Comparison of ENCODE assay signal across 14 cellular contexts in the genomic region with DNA sequence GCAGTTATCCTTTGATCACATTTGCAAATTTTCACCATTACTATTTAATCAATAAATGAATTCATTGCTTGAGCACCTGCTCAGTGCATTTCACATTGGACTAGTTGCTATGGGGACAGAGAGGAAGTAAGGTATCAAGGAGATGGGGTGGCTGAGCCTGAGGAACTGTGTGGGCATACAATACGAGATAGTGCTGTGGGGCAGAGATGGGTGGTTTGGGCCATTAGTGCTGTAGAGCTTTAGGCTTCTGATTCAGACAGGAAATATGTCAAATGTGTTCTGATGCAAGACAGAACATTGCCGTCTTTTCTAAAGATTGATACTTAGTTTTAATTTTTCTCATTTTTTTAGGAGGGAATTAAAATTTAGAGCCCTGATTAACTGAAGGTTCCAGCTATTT. TPM values are rescaled to one million over a fixed set of nuclear protein-coding genes. Genes with fewer than 3 reads are reported as not detected.
DNase-seq lines count a peak whose midpoint lies in the region; ATAC-seq and TF ChIP-seq lines count a peak whose summit lies in the region.
"Had no signal": no experiment of that assay in that cellular context is flagged by ENCODE, and none has a peak within 500 bp of the region (broad histone marks: within the 10 kb centered on the region; RNA-seq: fewer than 3 reads in every experiment).

No MANE protein-coding gene starts in this region.

- H3K4me1 ChIP-seq in RWPE2 (ENCODE audit: insufficient read depth, poor library complexity, severe bottlenecking): peaks cover 33% of the 10 kb centered on the region
- H3K4me1 ChIP-seq: Caco-2 had no signal

- no peaks in the 10 kb centered on the region for H3K9me3 Mint-ChIP-seq in activated T-helper 2 cell treated with anti-CD3 and anti-CD28 coated beads, Interferon-gamma antibody, Interleukin-2, Interleukin-4, amounts not matched to agents 10 μg/mL and 5 μg/mL and 100 μg/mL, durations not matched to agents 14 hours and 24 hours and 36 hours

- H3K27me3 ChIP-seq in RWPE2 (ENCODE audit: insufficient read depth, poor library complexity, severe bottlenecking) (no peaks in the 10 kb centered on the region), dorsolateral prefrontal cortex (no peaks in the 10 kb centered on the region)

- H3K36me3 Mint-ChIP-seq in activated T-helper 2 cell treated with anti-CD3 and anti-CD28 coated beads, Interferon-gamma antibody, Interleukin-2, Interleukin-4, amounts not matched to agents 10 μg/mL and 5 μg/mL and 100 μg/mL, durations not matched to agents 14 hours and 24 hours and 36 hours (ENCODE audit: low read depth): no peaks in the 10 kb centered on the region
- H3K36me3 Mint-ChIP-seq: CD8-positive, alpha-beta memory T cell had no signal

- in situ Hi-C loops in KBM-7 (cut with MboI; ENCODE audit: low pct_unique_long_range_greater_than_20kb, low sequenced_read_pairs): no loop called here

- peaks cover 7% of the 10 kb centered on the region; the same call in 1 of the 2 replicates for H3K36me3 ChIP-seq in RWPE2 (ENCODE audit: low read depth)
- H3K36me3 ChIP-seq: HAP-1 had no signal

- H3K27me3 Mint-ChIP-seq in activated T-helper 2 cell treated with anti-CD3 and anti-CD28 coated beads, Interferon-gamma antibody, Interleukin-2, Interleukin-4, amounts not matched to agents 10 μg/mL and 5 μg/mL and 100 μg/mL, durations not matched to agents 14 hours and 24 hours and 36 hours (ENCODE audit: low read depth): no peaks in the 10 kb centered on the region
- H3K27me3 Mint-ChIP-seq: CD8-positive, alpha-beta memory T cell had no signal

- TF ChIP-seq CTCF in RWPE2 (IDR thresholded peaks at IDR 0.05; ENCODE audit: poor library complexity, severe bottlenecking): no peak
- TF ChIP-seq CTCF in dorsolateral prefrontal cortex (IDR thresholded peaks at IDR 0.05 in 54 of 56, conservative IDR thresholded peaks at IDR 0.05 in 2 of 56; ENCODE audit: low read depth in 1 of 56, partially characterized antibody in 56 of 56): no peak

- no peaks in the 10 kb centered on the region for H3K9me3 ChIP-seq in RWPE2 (ENCODE audit: severe bottlenecking)
- H3K9me3 ChIP-seq: Caco-2, HAP-1 had no signal

- intact Hi-C loops in dorsolateral prefrontal cortex (cut with DNase I): no loop called here
- intact Hi-C loops in activated T-helper 2 cell treated with anti-CD3 and anti-CD28 coated beads, Interferon-gamma antibody, Interleukin-2, Interleukin-4, amounts not matched to agents 10 μg/mL and 5 μg/mL and 100 μg/mL, durations not matched to agents 14 hours and 24 hours and 36 hours (cut with micrococcal nuclease): no loop called here

- H3K4me3 Mint-ChIP-seq in activated T-helper 2 cell treated with anti-CD3 and anti-CD28 coated beads, Interferon-gamma antibody, Interleukin-2, Interleukin-4, amounts not matched to agents 10 μg/mL and 5 μg/mL and 100 μg/mL, durations not matched to agents 14 hours and 24 hours and 36 hours (ENCODE audit: low read depth): no peak overlapping the region
- H3K4me3 Mint-ChIP-seq: CD8-positive, alpha-beta memory T cell had no signal

- H3K27ac ChIP-seq in RWPE2 (ENCODE audit: poor library complexity, severe bottlenecking): no peak overlapping the region
- peak overlapping the region in 41 of 59 donors; percentile 3 to 93 (median 44) for H3K27ac ChIP-seq in dorsolateral prefrontal cortex
- H3K27ac ChIP-seq: 22Rv1 had no signal

- no peak overlapping the region for H3K27ac Mint-ChIP-seq in activated T-helper 2 cell treated with anti-CD3 and anti-CD28 coated beads, Interferon-gamma antibody, Interleukin-2, Interleukin-4, amounts not matched to agents 10 μg/mL and 5 μg/mL and 100 μg/mL, durations not matched to agents 14 hours and 24 hours and 36 hours
- H3K27ac Mint-ChIP-seq: CD8-positive, alpha-beta memory T cell had no signal

- no peak overlapping the region for H3K4me3 ChIP-seq in RWPE2 (ENCODE audit: severe bottlenecking)
- H3K4me3 ChIP-seq in dorsolateral prefrontal cortex: no peak overlapping the region
- H3K4me3 ChIP-seq: HAP-1 had no signal

- DNase-seq in NCI-H146 (lab: John Stamatoyannopoulos, UW): peak; percentile 4
- no peak for DNase-seq in NCI-H146 treated with DMSO at 0.1 percent for 48 hours (lab: John Stamatoyannopoulos, UW; ENCODE audit: unreplicated experiment)
- DNase-seq in RWPE2 (ENCODE audit: low spot score): no peak
- DNase-seq in dorsolateral prefrontal cortex: no peak
- DNase-seq in retina: peak; percentile 69
- DNase-seq in KBM-7: no peak
- no peak for DNase-seq in NCI-H526 (lab: John Stamatoyannopoulos, UW)
- DNase-seq in activated T-helper 2 cell treated with anti-CD3 and anti-CD28 coated beads, Interferon-gamma antibody, Interleukin-2, Interleukin-4, amounts not matched to agents 10 μg/mL and 5 μg/mL and 100 μg/mL, durations not matched to agents 14 hours and 24 hours and 36 hours (ENCODE audit: low spot score): no peak
- DNase-seq: CD8-positive, alpha-beta memory T cell; DND-41; GDM1 had no signal

- 0 out of 3 replicates have a peak, but pooled peaks have one; percentile 40 for ATAC-seq in RWPE2 (ENCODE audit: low read depth)

- H3K4me1 Mint-ChIP-seq in activated T-helper 2 cell treated with anti-CD3 and anti-CD28 coated beads, Interferon-gamma antibody, Interleukin-2, Interleukin-4, amounts not matched to agents 10 μg/mL and 5 μg/mL and 100 μg/mL, durations not matched to agents 14 hours and 24 hours and 36 hours (ENCODE audit: low read depth): no peaks in the 10 kb centered on the region
- H3K4me1 Mint-ChIP-seq: CD8-positive, alpha-beta memory T cell had no signal

RNA-seq across cellular contexts. Expression of a gene that starts 13.3 kb away (rescaled TPM):
- total RNA-seq in dorsolateral prefrontal cortex: 100 to 1,000 TPM in 39 of 120 experiments, 10 to 100 TPM in 81; 39.2 to 161 (median 86.9) TPM
- total RNA-seq in activated T-helper 2 cell treated with anti-CD3 and anti-CD28 coated beads, Interferon-gamma antibody, Interleukin-2, Interleukin-4, amounts not matched to agents 10 μg/mL and 5 μg/mL and 100 μg/mL, durations not matched to agents 14 hours and 24 hours and 36 hours: 0.05 TPM in 1 of 2 replicates, not detected in the other

Comparison
In these comparisons a context has a peak if more than half of its experiments do, and no peak if none do; other contexts are left out.
1. DNase-seq: peak in NCI-H146 (single experiment) and retina (single experiment); none in NCI-H146 treated with DMSO at 0.1 percent for 48 hours (single experiment), RWPE2 (single experiment), dorsolateral prefrontal cortex (0 of 10), KBM-7 (single experiment), NCI-H526 (0 of 2) and activated T-helper 2 cell treated with anti-CD3 and anti-CD28 coated beads, Interferon-gamma antibody, Interleukin-2, Interleukin-4, amounts not matched to agents 10 μg/mL and 5 μg/mL and 100 μg/mL, durations not matched to agents 14 hours and 24 hours and 36 hours (single experiment).
2. RNA of a gene that starts 13.3 kb away (total RNA-seq): 39.2 to 161 TPM in dorsolateral prefrontal cortex; 0.05 TPM in activated T-helper 2 cell treated with anti-CD3 and anti-CD28 coated beads, Interferon-gamma antibody, Interleukin-2, Interleukin-4, amounts not matched to agents 10 μg/mL and 5 μg/mL and 100 μg/mL, durations not matched to agents 14 hours and 24 hours and 36 hours; every median in the first group is over 10 times any median in the second.